ENCODE assay signal across 8 cellular contexts in genomic region chr11:70176940-70177689, GRCh38. TPM values are rescaled to one million over a fixed set of nuclear protein-coding genes. Genes with fewer than 3 reads are reported as not detected.
A peak's percentile ranks its signal among the peaks of the same experiment; 100 is the strongest.
DNase-seq lines count a peak whose midpoint lies in the region; ATAC-seq, FAIRE-seq and TF ChIP-seq lines count a peak whose summit lies in the region.

No MANE protein-coding gene starts in this region.

- H3K36me3 Mint-ChIP-seq in naive thymus-derived CD8-positive, alpha-beta T cell = no peaks in the 10 kb centered on the region

- no peak overlapping the region for H3K27ac ChIP-seq in A549

- H3K4me2 ChIP-seq in A549 = no peak overlapping the region

- no peak overlapping the region for H3K4me3 ChIP-seq in A549

- no peaks in the 10 kb centered on the region for H3K9me3 Mint-ChIP-seq in naive thymus-derived CD8-positive, alpha-beta T cell

- TF ChIP-seq POLR2A in A549 (IDR thresholded peaks at IDR 0.05; ENCODE audit: low read length) = no peak

- CTCF ChIA-PET in A549 (lab: Yijun Ruan, JAX) = interaction anchor here (0.6 to 3.5 kb wide), 9 partner anchors 10 to 579 kb away, joined by 3 to 16 read pairs (median 5); no protein-coding TSS in a partner anchor

- H3K4me3 Mint-ChIP-seq in naive thymus-derived CD8-positive, alpha-beta T cell = no peak overlapping the region

- no peak; a peak in 1 of 5 replicates for TF ChIP-seq RAD21 in A549 (conservative IDR thresholded peaks at IDR 0.05 in 1 of 2, IDR thresholded peaks at IDR 0.05 in 1 of 2)

- in situ Hi-C loops in T47D (cut with HindIII; ENCODE audit: low pct_unique_long_range_greater_than_20kb, low sequenced_read_pairs) = no loop called here

- H3K4me1 ChIP-seq in A549 = no peaks in the 10 kb centered on the region

- H3K27me3 Mint-ChIP-seq in naive thymus-derived CD8-positive, alpha-beta T cell = no peaks in the 10 kb centered on the region

- POLR2A ChIA-PET in A549 (lab: Yijun Ruan, JAX) = no interaction called here
- POLR2A ChIA-PET in naive thymus-derived CD8-positive, alpha-beta T cell (lab: Charles Lee) = no interaction called here

- peak; percentile 49 for TF ChIP-seq CTCF in A549 (IDR thresholded peaks at IDR 0.05)

- H3K27ac Mint-ChIP-seq in naive thymus-derived CD8-positive, alpha-beta T cell = no peak overlapping the region

- ATAC-seq in A549 (peak; percentile 65 to 87; a peak in 3 of 6 replicates), HG03439 (IDR thresholded peaks at IDR 0.05; ENCODE audit: unreplicated experiment) (no peak)
- peak in 1 of 2 donors; percentile 61 for ATAC-seq in naive thymus-derived CD8-positive, alpha-beta T cell

- no peak for TF ChIP-seq EP300 in A549 (IDR thresholded peaks at IDR 0.05)

- H3K4me1 Mint-ChIP-seq in naive thymus-derived CD8-positive, alpha-beta T cell = no peaks in the 10 kb centered on the region

- FAIRE-seq in A549 (lab: Jason Lieb, UNC) = no peak
- FAIRE-seq in GM18507 (lab: Jason Lieb, UNC) = no peak

- DNase-seq in A549 (ENCODE audit: low read depth in 1 of 2, low spot score in 1 of 2) = peak; percentile 53 to 92
- peak; percentile 60 for DNase-seq in GM18507 (ENCODE audit: extremely low spot score, insufficient read length, low read depth)
- DNase-seq in T-helper 2 cell = peak; percentile 14 to 53 (median 32)
- peak; percentile 50 to 76 for DNase-seq in T47D (ENCODE audit: low read depth in 1 of 2, low spot score in 1 of 2)
- DNase-seq in naive thymus-derived CD8-positive, alpha-beta T cell = peak in 8 of 10 donors; percentile 19 to 53 (median 38)
- DNase-seq in DMS153 (lab: John Stamatoyannopoulos, UW) = no peak
- DNase-seq in NCI-H2029 (lab: John Stamatoyannopoulos, UW) = no peak

- no peaks in the 10 kb centered on the region for H3K9me3 ChIP-seq in A549

- 56% methylated on average over 32 of the region's 39 CpGs for WGBS in A549 (ENCODE audit: missing lambda C conversion rate)

TF ChIP-seq in A549, 52 proteins besides CTCF, POLR2A, EP300 and RAD21:
- TF ChIP-seq SMC3 (IDR thresholded peaks at IDR 0.05) (no peak), FOXS1 (CRISPR knock-in tag; IDR thresholded peaks at IDR 0.05) (no peak), CHD4 (IDR thresholded peaks at IDR 0.05; ENCODE audit: borderline replicate concordance) (no peak), JUNB (IDR thresholded peaks at IDR 0.05) (no peak), RNF2 (IDR thresholded peaks at IDR 0.05; ENCODE audit: borderline replicate concordance, low read depth) (no peak), HOXA7 (CRISPR knock-in tag; IDR thresholded peaks at IDR 0.05) (no peak), NR3C1 (IDR thresholded peaks at IDR 0.05) (no peak), MAFK (IDR thresholded peaks at IDR 0.05; ENCODE audit: partially characterized antibody) (no peak), JUN (IDR thresholded peaks at IDR 0.05) (no peak), CEBPB (IDR thresholded peaks at IDR 0.05) (no peak), CBX2 (IDR thresholded peaks at IDR 0.05; ENCODE audit: borderline replicate concordance, low read depth) (no peak), ATOH8 (CRISPR knock-in tag; IDR thresholded peaks at IDR 0.05; ENCODE audit: low read depth) (no peak), TFCP2L1 (CRISPR knock-in tag; IDR thresholded peaks at IDR 0.05) (no peak), MAZ (IDR thresholded peaks at IDR 0.05; ENCODE audit: borderline replicate concordance, low read depth, low read length) (no peak), ELK1 (IDR thresholded peaks at IDR 0.05; ENCODE audit: low read depth, low read length) (no peak), PBX3 (IDR thresholded peaks at IDR 0.05) (no peak), HES2 (IDR thresholded peaks at IDR 0.05) (no peak), USF2 (IDR thresholded peaks at IDR 0.05) (no peak), POLR2AphosphoS2 (conservative IDR thresholded peaks at IDR 0.05; ENCODE audit: low read length) (no peak)

RNA-seq across cellular contexts. Expression of gene FADD, which starts 26.0 kb away (rescaled TPM):
- polyA plus RNA-seq in A549 (2011; rRNA removed) (30.2 and 34.7 TPM in 2 replicates), A549 (2017; fragmentation: RNase III; extraction: RNeasy Plus Mini Kit Qiagen cat#74134 plus additional on column Dnase treatment) (54.4 to 64.9 TPM (median 59.1 TPM) in 3 replicates)
- polyA plus RNA-seq in A549 (2012; cell fraction: cytosol; rRNA removed) = 28.2 and 38.1 TPM in 2 replicates
- polyA plus RNA-seq in A549 (2012; cell fraction: nucleus; rRNA removed) = 29.5 and 29.7 TPM in 2 replicates
- 35.3 and 37.0 TPM in 2 replicates for polyA minus RNA-seq in A549 (2011; rRNA and poly(A)+ RNA removed)
- 10 to 100 TPM; 34.7 to 37.8 TPM for total RNA-seq in naive thymus-derived CD8-positive, alpha-beta T cell
- polyA plus RNA-seq in naive thymus-derived CD8-positive, alpha-beta T cell = 10 to 100 TPM in 1 of 3 donors, 1 to 10 TPM in 2; 7.2 to 19.3 (median 8.4) TPM

Comparison
In these comparisons a context has a peak if more than half of its experiments do, and no peak if none do; other contexts are left out.
1. DNase-seq: peak in A549 (2 of 2), GM18507 (single experiment), T-helper 2 cell (5 of 5), T47D (2 of 2) and naive thymus-derived CD8-positive, alpha-beta T cell (8 of 10); none in DMS153 (single experiment) and NCI-H2029 (single experiment).